Comparison of ENCODE assay signal across 27 cellular contexts in the genomic region with DNA sequence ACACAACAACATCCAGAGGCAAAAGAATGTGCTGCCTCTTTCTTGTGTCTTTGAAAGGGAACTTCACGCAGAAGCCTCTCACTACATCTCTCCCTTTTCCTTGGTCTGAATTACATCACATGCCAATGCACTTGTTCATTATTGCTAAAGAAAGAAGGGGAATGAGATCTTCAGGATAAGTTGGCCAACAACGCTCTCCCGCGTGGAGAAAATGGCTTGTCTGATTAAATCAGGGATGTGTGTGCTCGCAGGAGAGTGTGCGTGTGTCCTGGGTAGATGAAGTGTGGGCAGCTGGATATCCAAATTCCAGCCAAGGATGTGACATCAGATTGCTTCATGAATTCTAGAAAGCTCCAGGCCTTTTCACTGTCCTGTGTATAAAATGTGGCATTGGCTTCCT.
"Had no signal": no experiment of that assay in that cellular context is flagged by ENCODE, and none has a peak within 500 bp of the region (broad histone marks: within the 10 kb centered on the region; RNA-seq: fewer than 3 reads in every experiment).

No MANE protein-coding gene starts in this region.

- ATAC-seq: activated CD8-positive, alpha-beta T cell treated with anti-CD3 and anti-CD28 coated beads, Interleukin-2, amount 10 ng/mL, durations not matched to agents 7 days and 5 days; body of pancreas; PC-3; Right ventricle myocardium inferior had no signal

- H3K27me3 ChIP-seq: body of pancreas, MG63, Peyer's patch had no signal

- H3K9me3 ChIP-seq: body of pancreas, MG63, Peyer's patch had no signal

- H3K4me1 ChIP-seq: Peyer's patch had no signal

- H3K4me3 ChIP-seq: body of pancreas, MG63, Peyer's patch had no signal

- DNase-seq: activated CD4-positive, alpha-beta T cell treated with anti-CD3 and anti-CD28 coated beads, Interleukin-2, amount 10 ng/mL, durations not matched to agents 24 days and 14 days; activated CD4-positive, alpha-beta T cell treated with anti-CD3 and anti-CD28 coated beads, Interleukin-2, amount 50 U/mL, for 4 hours; activated CD8-positive, alpha-beta T cell treated with anti-CD3 and anti-CD28 coated beads, Interleukin-2, amount 10 ng/mL, durations not matched to agents 7 days and 5 days; activated gamma-delta T cell; activated naive CD4-positive, alpha-beta T cell treated with Interleukin-2 at 50 U/mL for 16 hours; activated naive CD8-positive, alpha-beta T cell treated with anti-CD3 and anti-CD28 coated beads, Interleukin-2, amount 10 ng/mL, durations not matched to agents 7 days and 5 days; activated T-cell treated with anti-CD3 and anti-CD28 coated beads, Interleukin-2, amount 50 U/mL, for 24 hours; body of pancreas; caudate nucleus; cerebellar nuclear complex; Kasumi-1; KG1; MG63; NCI-H1048; NCI-H1105 treated with DMSO at 0.1 percent for 48 hours; NCI-H1436; NCI-H1694; NCI-H1930; NCI-H2081 treated with DMSO at 0.1 percent for 48 hours; NCI-H345; NCI-H524 treated with DMSO at 0.1 percent for 48 hours; NK-92 treated with Interleukin-12 subunit alpha and Interleukin-12 subunit beta, amount 100 ng/mL, for 24 hours; PC-3; Peyer's patch; SIG-M5 had no signal

- H3K27ac ChIP-seq: Peyer's patch, RWPE1 had no signal

- H3K36me3 ChIP-seq: MG63, Peyer's patch had no signal
